Comparison of ENCODE assay signal across 19 cellular contexts in genomic region chr6:15436451-15436850, GRCh38.
A peak's percentile ranks its signal among the peaks of the same experiment; 100 is the strongest.
DNase-seq lines count a peak whose midpoint lies in the region; ATAC-seq and TF ChIP-seq lines count a peak whose summit lies in the region.
"Had no signal": no experiment of that assay in that cellular context is flagged by ENCODE, and none has a peak within 500 bp of the region (broad histone marks: within the 10 kb centered on the region; RNA-seq: fewer than 3 reads in every experiment).

No MANE protein-coding gene starts in this region.

- peak overlapping the region; percentile 82 for H3K27ac Mint-ChIP-seq in activated naive CD4-positive, alpha-beta T cell treated with anti-CD3 and anti-CD28 coated beads, Interleukin-2, amount 10 ng/mL, durations not matched to agents 7 days and 5 days
- peak overlapping the region; percentile 43 for H3K27ac Mint-ChIP-seq in activated CD8-positive, alpha-beta T cell treated with anti-CD3 and anti-CD28 coated beads for 36 hours
- H3K27ac Mint-ChIP-seq in glutamatergic neuron (ENCODE audit: unreplicated experiment) (peak overlapping the region; percentile 90), type B pancreatic cell (peak overlapping the region; percentile 44)

- intact Hi-C loops in activated CD8-positive, alpha-beta T cell treated with anti-CD3 and anti-CD28 coated beads for 36 hours (cut with micrococcal nuclease), result no loop called here

- CTCF ChIA-PET in activated naive CD4-positive, alpha-beta T cell treated with anti-CD3 and anti-CD28 coated beads, Interleukin-2, amount 10 ng/mL, durations not matched to agents 7 days and 5 days (lab: Charles Lee), result interaction anchor here (1.2 kb wide), 1 partner anchor 14 kb away, joined by 4 read pairs; no protein-coding TSS in a partner anchor
- CTCF ChIA-PET in activated CD8-positive, alpha-beta T cell treated with anti-CD3 and anti-CD28 coated beads for 36 hours (lab: Charles Lee), result no interaction called here

- peaks cover 53% of the 10 kb centered on the region for H3K36me3 Mint-ChIP-seq in activated naive CD4-positive, alpha-beta T cell treated with anti-CD3 and anti-CD28 coated beads, Interleukin-2, amount 10 ng/mL, durations not matched to agents 7 days and 5 days
- peaks cover 16% of the 10 kb centered on the region for H3K36me3 Mint-ChIP-seq in activated CD8-positive, alpha-beta T cell treated with anti-CD3 and anti-CD28 coated beads for 36 hours (ENCODE audit: low read depth)
- no peaks in the 10 kb centered on the region for H3K36me3 Mint-ChIP-seq in glutamatergic neuron (ENCODE audit: unreplicated experiment)
- H3K36me3 Mint-ChIP-seq in type B pancreatic cell, result peaks cover 15% of the 10 kb centered on the region
- H3K36me3 Mint-ChIP-seq: IgD-negative memory B cell had no signal

- POLR2A ChIA-PET in activated CD8-positive, alpha-beta T cell treated with anti-CD3 and anti-CD28 coated beads for 36 hours (lab: Charles Lee), result interaction anchor here (1.2 kb wide), 1 partner anchor 15 kb away, joined by 4 read pairs; no protein-coding TSS in a partner anchor

- no peak for ATAC-seq in activated CD8-positive, alpha-beta T cell treated with anti-CD3 and anti-CD28 coated beads for 36 hours
- ATAC-seq in GM19463 (IDR thresholded peaks at IDR 0.05; ENCODE audit: unreplicated experiment), result no peak
- ATAC-seq: gastroesophageal sphincter, left cardiac atrium had no signal

- peaks cover 98% of the 10 kb centered on the region for H3K4me1 Mint-ChIP-seq in activated naive CD4-positive, alpha-beta T cell treated with anti-CD3 and anti-CD28 coated beads, Interleukin-2, amount 10 ng/mL, durations not matched to agents 7 days and 5 days
- peaks cover 96% of the 10 kb centered on the region for H3K4me1 Mint-ChIP-seq in activated CD8-positive, alpha-beta T cell treated with anti-CD3 and anti-CD28 coated beads for 36 hours (ENCODE audit: low read depth)
- H3K4me1 Mint-ChIP-seq in glutamatergic neuron (ENCODE audit: low read depth, unreplicated experiment) (peaks cover 81% of the 10 kb centered on the region), type B pancreatic cell (ENCODE audit: unreplicated experiment) (peaks cover 75% of the 10 kb centered on the region)

- H3K4me3 Mint-ChIP-seq in activated naive CD4-positive, alpha-beta T cell treated with anti-CD3 and anti-CD28 coated beads, Interleukin-2, amount 10 ng/mL, durations not matched to agents 7 days and 5 days, result no peak overlapping the region
- no peak overlapping the region for H3K4me3 Mint-ChIP-seq in activated CD8-positive, alpha-beta T cell treated with anti-CD3 and anti-CD28 coated beads for 36 hours
- H3K4me3 Mint-ChIP-seq in glutamatergic neuron (ENCODE audit: unreplicated experiment) (peak overlapping the region; percentile 71), type B pancreatic cell (no peak overlapping the region)

- no peaks in the 10 kb centered on the region for H3K27me3 Mint-ChIP-seq in activated naive CD4-positive, alpha-beta T cell treated with anti-CD3 and anti-CD28 coated beads, Interleukin-2, amount 10 ng/mL, durations not matched to agents 7 days and 5 days
- H3K27me3 Mint-ChIP-seq in activated CD8-positive, alpha-beta T cell treated with anti-CD3 and anti-CD28 coated beads for 36 hours, result no peaks in the 10 kb centered on the region
- H3K27me3 Mint-ChIP-seq in glutamatergic neuron (ENCODE audit: unreplicated experiment) (peaks cover 6% of the 10 kb centered on the region), type B pancreatic cell (no peaks in the 10 kb centered on the region)
- H3K27me3 Mint-ChIP-seq: IgD-negative memory B cell had no signal

- H3K9me3 Mint-ChIP-seq in activated naive CD4-positive, alpha-beta T cell treated with anti-CD3 and anti-CD28 coated beads, Interleukin-2, amount 10 ng/mL, durations not matched to agents 7 days and 5 days, result peaks cover 18% of the 10 kb centered on the region
- peaks cover 2% of the 10 kb centered on the region for H3K9me3 Mint-ChIP-seq in activated CD8-positive, alpha-beta T cell treated with anti-CD3 and anti-CD28 coated beads for 36 hours
- H3K9me3 Mint-ChIP-seq in glutamatergic neuron (ENCODE audit: unreplicated experiment), result peaks cover 9% of the 10 kb centered on the region
- H3K9me3 Mint-ChIP-seq in type B pancreatic cell, result peaks cover 9% of the 10 kb centered on the region
- H3K9me3 Mint-ChIP-seq: IgD-negative memory B cell had no signal

- no peak for TF ChIP-seq CTCF in activated CD8-positive, alpha-beta T cell treated with anti-CD3 and anti-CD28 coated beads for 36 hours (IDR thresholded peaks at IDR 0.05)
- no peak for TF ChIP-seq CTCF in glutamatergic neuron (IDR thresholded peaks at IDR 0.05; ENCODE audit: partially characterized antibody, unreplicated experiment)
- no peak for TF ChIP-seq CTCF in type B pancreatic cell (conservative IDR thresholded peaks at IDR 0.05)

- DNase-seq in activated naive CD4-positive, alpha-beta T cell treated with anti-CD3 and anti-CD28 coated beads, Interleukin-2, amount 10 ng/mL, durations not matched to agents 7 days and 5 days, result no peak
- DNase-seq in activated naive CD4-positive, alpha-beta T cell treated with anti-CD3 and anti-CD28 coated beads, Interleukin-2, amount 50 U/mL, for 16 hours, result no peak
- DNase-seq in activated CD8-positive, alpha-beta T cell treated with anti-CD3 and anti-CD28 coated beads for 36 hours, result no peak
- DNase-seq in glutamatergic neuron, result no peak
- no peak for DNase-seq in type B pancreatic cell (ENCODE audit: extremely low spot score, unreplicated experiment)
- DNase-seq in MV-4-11 (lab: John Stamatoyannopoulos, UW), result no peak
- DNase-seq in GM19240 (ENCODE audit: insufficient read length, low spot score), result no peak
- DNase-seq: activated CD4-positive, alpha-beta T cell treated with anti-CD3 and anti-CD28 coated beads for 1 hour; amniotic stem cell; left cardiac atrium; MG63; midbrain; NCI-H446; NK-92 treated with Interleukin-12 subunit alpha and Interleukin-12 subunit beta, amount 100 ng/mL, for 24 hours; Peyer's patch; stimulated activated CD4-positive, alpha-beta T cell treated with anti-CD3 and anti-CD28 coated beads, Interleukin-2, amount 100 ng/mL, for 24 hours had no signal
